10 cellular contexts compared by ENCODE assay signal in the genomic region with DNA sequence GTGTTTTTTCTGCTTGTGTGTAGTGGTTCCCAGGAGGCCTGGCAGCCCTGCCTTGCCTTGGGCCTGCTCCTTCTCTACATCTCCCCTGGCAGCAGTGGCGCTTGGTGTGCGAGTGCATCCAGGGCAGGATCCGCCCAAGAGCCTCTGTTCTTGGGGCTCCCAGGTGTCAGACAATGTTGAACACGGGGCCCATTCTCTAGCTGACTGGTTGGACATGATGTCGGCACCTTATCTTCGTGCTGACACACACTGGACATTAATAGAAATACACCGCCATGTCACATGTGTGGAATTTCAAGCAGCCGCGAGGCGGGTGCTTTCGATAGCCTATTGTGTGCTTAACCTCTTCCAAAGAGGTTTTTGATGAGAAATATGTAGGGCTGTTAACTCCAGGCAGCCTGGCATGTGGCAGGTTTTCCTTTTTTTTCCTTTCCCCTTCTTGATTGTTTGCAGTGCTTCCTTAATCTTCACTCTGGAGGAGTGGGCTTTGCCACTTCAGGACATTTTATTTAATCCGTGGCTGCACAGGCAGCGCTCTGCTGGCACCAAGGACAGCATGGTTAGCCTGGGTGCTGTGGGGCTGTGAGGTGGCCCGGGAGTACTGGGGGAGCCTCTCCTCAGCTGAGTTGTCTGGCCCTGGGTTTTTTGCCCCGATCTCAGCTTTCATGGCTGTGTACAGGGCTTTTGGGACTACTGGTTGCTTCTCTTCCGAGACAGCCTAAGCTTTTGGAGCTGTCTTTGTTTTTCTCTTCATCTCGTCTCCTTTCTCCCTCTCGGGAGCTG. TPM values are rescaled to one million over a fixed set of nuclear protein-coding genes. Genes with fewer than 3 reads are reported as not detected.
DNase-seq lines count a peak whose midpoint lies in the region; TF ChIP-seq lines count a peak whose summit lies in the region.
"Had no signal": no experiment of that assay in that cellular context is flagged by ENCODE, and none has a peak within 500 bp of the region (broad histone marks: within the 10 kb centered on the region; RNA-seq: fewer than 3 reads in every experiment).

No MANE protein-coding gene starts in this region.

- H3K4me3 ChIP-seq in BJ (ENCODE audit: low read depth, low read length): no peak overlapping the region
- H3K4me3 ChIP-seq: right lobe of liver had no signal

- H3K36me3 ChIP-seq in BJ (ENCODE audit: control insufficient read depth, insufficient read depth, low read length): peaks cover 4% of the 10 kb centered on the region
- H3K36me3 ChIP-seq: right lobe of liver had no signal

- peak; percentile 24; the same call in 1 of the 2 replicates for TF ChIP-seq CTCF in BJ (IDR thresholded peaks at IDR 0.05; ENCODE audit: insufficient read depth, low read depth, low read length)

- POLR2A ChIA-PET in BJ (lab: Charles Lee): no interaction called here

- DNase-seq in BJ (ENCODE audit: low read depth) (peak; percentile 7), M059J (ENCODE audit: low read depth) (peak; percentile 7), dermis blood vessel endothelial cell (peak; percentile 16), midbrain (lab: John Stamatoyannopoulos, UW) (peak; percentile 1), activated gamma-delta T cell treated with Interleukin-2 at 50 U/mL for 16 hours (no peak), LoVo (ENCODE audit: low spot score) (no peak), occipital lobe (lab: John Stamatoyannopoulos, UW) (no peak), NCI-H1105 (lab: John Stamatoyannopoulos, UW) (no peak)
- DNase-seq: stimulated activated naive CD8-positive, alpha-beta T cell treated with anti-CD3 and anti-CD28 coated beads, Interleukin-15, amount 100 ng/mL, for 72 hours had no signal

- no peaks in the 10 kb centered on the region for H3K27me3 ChIP-seq in BJ (ENCODE audit: control insufficient read depth, insufficient read depth, low read length)
- H3K27me3 ChIP-seq: right lobe of liver had no signal

- CTCF ChIA-PET in BJ (lab: Yijun Ruan, JAX): interaction anchor here (0.8 to 2.5 kb wide), 6 partner anchors 9 to 798 kb away, joined by 3 to 12 read pairs (median 3); partner anchors contain the start of gene PLXNA1

RNA-seq across cellular contexts. Expression of gene CHCHD6, which starts 42.5 kb away (rescaled TPM):
- polyA plus RNA-seq in BJ (2011; rRNA removed): 13.4 and 23.7 TPM in 2 replicates
- polyA minus RNA-seq in BJ (2011; rRNA and poly(A)+ RNA removed): 3.3 and 3.9 TPM in 2 replicates
- total RNA-seq in M059J (2014; rRNA removed; shearing (Covaris generic)): 18.7 and 18.8 TPM in 2 replicates
- total RNA-seq in dermis blood vessel endothelial cell (3.7 and 5.6 TPM in 2 replicates), occipital lobe (28.2 TPM)

Comparison
In these comparisons a context has a peak if more than half of its experiments do, and no peak if none do; other contexts are left out.
1. DNase-seq: peak in BJ (single experiment), M059J (single experiment), dermis blood vessel endothelial cell (single experiment) and midbrain (single experiment); none in activated gamma-delta T cell treated with Interleukin-2 at 50 U/mL for 16 hours (single experiment), LoVo (single experiment), occipital lobe (single experiment) and NCI-H1105 (single experiment).